Comparison of ENCODE assay signal across 15 cellular contexts in the genomic region with DNA sequence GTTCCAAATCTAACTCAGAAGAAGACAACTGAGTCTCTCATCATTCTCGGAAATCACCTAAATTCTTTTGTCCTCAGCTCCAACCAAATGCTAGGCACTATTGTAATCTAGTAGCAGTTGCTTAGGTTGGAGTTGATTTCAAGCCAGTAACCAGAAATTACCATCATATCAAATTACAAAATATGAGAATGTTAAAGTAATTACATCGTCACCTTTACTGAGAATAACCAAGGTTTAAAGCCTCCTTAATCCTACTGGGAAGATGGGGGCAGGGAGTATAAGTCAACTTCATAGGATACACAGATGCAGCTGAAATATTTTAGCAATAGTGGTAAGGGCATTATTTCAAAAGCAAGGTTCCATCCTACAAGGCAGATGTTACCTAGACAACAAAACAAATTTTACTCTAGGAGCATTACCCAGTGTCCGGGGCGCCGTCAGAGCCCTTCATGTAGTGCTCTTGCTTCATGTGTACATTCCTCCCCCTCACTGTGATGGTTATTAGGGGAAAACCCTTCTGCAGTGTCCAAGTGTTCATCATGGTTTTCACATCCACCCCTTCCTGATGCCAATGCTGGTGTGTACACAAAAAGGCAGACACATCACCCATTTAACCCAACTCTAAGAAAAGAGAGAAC. TPM values are rescaled to one million over a fixed set of nuclear protein-coding genes. Genes with fewer than 3 reads are reported as not detected.
DNase-seq lines count a peak whose midpoint lies in the region; ATAC-seq and TF ChIP-seq lines count a peak whose summit lies in the region.
"Had no signal": no experiment of that assay in that cellular context is flagged by ENCODE, and none has a peak within 500 bp of the region (broad histone marks: within the 10 kb centered on the region; RNA-seq: fewer than 3 reads in every experiment).

No MANE protein-coding gene starts in this region.

- no peak for TF ChIP-seq EP300 in upper lobe of left lung (IDR thresholded peaks at IDR 0.05)

- no peak for TF ChIP-seq POLR2A in upper lobe of left lung (IDR thresholded peaks at IDR 0.05)

- H3K36me3 Mint-ChIP-seq in activated naive CD4-positive, alpha-beta T cell treated with anti-CD3 and anti-CD28 coated beads, Interleukin-2, amount 50 U/mL, for 72 hours: peaks cover 19 to 30% of the 10 kb centered on the region in 2 donors
- H3K36me3 Mint-ChIP-seq in activated naive CD8-positive, alpha-beta T cell treated with anti-CD3 and anti-CD28 coated beads, Interleukin-2, amount 50 U/mL, for 24 hours (ENCODE audit: low read depth): peaks cover 74% of the 10 kb centered on the region
- peaks cover 71% of the 10 kb centered on the region for H3K36me3 Mint-ChIP-seq in activated CD8-positive, alpha-beta memory T cell treated with anti-CD3 and anti-CD28 coated beads, Interleukin-2, amount 10 ng/mL, durations not matched to agents 7 days and 5 days

- peaks cover 0 to 86% (median 30%) of the 10 kb centered on the region in 4 donors for H3K36me3 ChIP-seq in upper lobe of left lung

- H3K4me3 ChIP-seq in upper lobe of left lung: no peak overlapping the region
- H3K4me3 ChIP-seq: gastrocnemius medialis had no signal

- H3K9me3 Mint-ChIP-seq in activated naive CD4-positive, alpha-beta T cell treated with anti-CD3 and anti-CD28 coated beads, Interleukin-2, amount 50 U/mL, for 72 hours: no peaks in the 10 kb centered on the region
- no peaks in the 10 kb centered on the region for H3K9me3 Mint-ChIP-seq in activated naive CD8-positive, alpha-beta T cell treated with anti-CD3 and anti-CD28 coated beads, Interleukin-2, amount 50 U/mL, for 24 hours
- no peaks in the 10 kb centered on the region for H3K9me3 Mint-ChIP-seq in activated CD8-positive, alpha-beta memory T cell treated with anti-CD3 and anti-CD28 coated beads, Interleukin-2, amount 10 ng/mL, durations not matched to agents 7 days and 5 days (ENCODE audit: low read depth)
- H3K9me3 Mint-ChIP-seq: dendritic cell treated with granulocyte-macrophage colony-stimulating factor and Interleukin-4, amounts not matched to agents 40 ng/mL and 50 ng/mL, for 4 days had no signal

- H3K4me3 Mint-ChIP-seq in activated naive CD8-positive, alpha-beta T cell treated with anti-CD3 and anti-CD28 coated beads, Interleukin-2, amount 50 U/mL, for 24 hours: no peak overlapping the region
- H3K4me3 Mint-ChIP-seq in activated CD8-positive, alpha-beta memory T cell treated with anti-CD3 and anti-CD28 coated beads, Interleukin-2, amount 10 ng/mL, durations not matched to agents 7 days and 5 days: no peak overlapping the region
- H3K4me3 Mint-ChIP-seq: dendritic cell treated with granulocyte-macrophage colony-stimulating factor and Interleukin-4, amounts not matched to agents 40 ng/mL and 50 ng/mL, for 4 days had no signal

- DNase-seq in activated naive CD4-positive, alpha-beta T cell treated with anti-CD3 and anti-CD28 coated beads, Interleukin-2, amount 50 U/mL, for 72 hours (ENCODE audit: low spot score in 2 of 2): no peak
- no peak for DNase-seq in activated naive CD4-positive, alpha-beta T cell (lab: John Stamatoyannopoulos, UW)
- DNase-seq in activated naive CD8-positive, alpha-beta T cell treated with anti-CD3 and anti-CD28 coated beads, Interleukin-2, amount 50 U/mL, for 24 hours: no peak
- peak; percentile 12 for DNase-seq in left kidney (ENCODE audit: low read depth, low spot score)
- no peak for DNase-seq in upper lobe of left lung
- no peak for DNase-seq in activated CD8-positive, alpha-beta memory T cell treated with anti-CD3 and anti-CD28 coated beads, Interleukin-2, amount 10 ng/mL, durations not matched to agents 7 days and 5 days
- no peak for DNase-seq in dedifferentiated amniotic fluid mesenchymal stem cell (ENCODE audit: extremely low spot score)
- no peak for DNase-seq in NCI-H2029 treated with DMSO at 0.1 percent for 48 hours (lab: John Stamatoyannopoulos, UW)
- DNase-seq: activated gamma-delta T cell; AML-193; gastrocnemius medialis; left colon; NCI-H526; stimulated activated CD4-positive, alpha-beta T cell treated with anti-CD3 and anti-CD28 coated beads, Interleukin-15, amount 100 ng/mL, for 24 hours had no signal

- no peaks in the 10 kb centered on the region for H3K27me3 ChIP-seq in upper lobe of left lung
- H3K27me3 ChIP-seq: gastrocnemius medialis had no signal

- ATAC-seq in activated naive CD4-positive, alpha-beta T cell treated with anti-CD3 and anti-CD28 coated beads, Interleukin-2, amount 50 U/mL, for 72 hours: peak in 1 of 2 donors; percentile 43
- peak; percentile 63 for ATAC-seq in activated naive CD8-positive, alpha-beta T cell treated with anti-CD3 and anti-CD28 coated beads, Interleukin-2, amount 50 U/mL, for 24 hours
- ATAC-seq in upper lobe of left lung (ENCODE audit: low FRiP score in 2 of 2): peak; percentile 59 to 78
- no peak for ATAC-seq in activated CD8-positive, alpha-beta memory T cell treated with anti-CD3 and anti-CD28 coated beads, Interleukin-2, amount 10 ng/mL, durations not matched to agents 7 days and 5 days
- ATAC-seq: gastrocnemius medialis, left colon had no signal

- CTCF ChIA-PET in activated CD8-positive, alpha-beta memory T cell treated with anti-CD3 and anti-CD28 coated beads, Interleukin-2, amount 10 ng/mL, durations not matched to agents 7 days and 5 days (lab: Charles Lee): interaction anchor here (1.0 to 3.0 kb wide), 2 partner anchors 16 to 36 kb away, joined by 3 to 10 read pairs; no protein-coding TSS in a partner anchor

- H3K4me1 ChIP-seq in upper lobe of left lung: peaks cover 0 to 7% (median 2%) of the 10 kb centered on the region in 4 donors

- H3K9me3 ChIP-seq in upper lobe of left lung: no peaks in the 10 kb centered on the region
- H3K9me3 ChIP-seq: gastrocnemius medialis had no signal

- no peak overlapping the region for H3K27ac ChIP-seq in upper lobe of left lung
- H3K27ac ChIP-seq: gastrocnemius medialis had no signal

- TF ChIP-seq CTCF in upper lobe of left lung (IDR thresholded peaks at IDR 0.05): no peak

- H3K4me1 Mint-ChIP-seq in activated naive CD8-positive, alpha-beta T cell treated with anti-CD3 and anti-CD28 coated beads, Interleukin-2, amount 50 U/mL, for 24 hours: peaks cover 4% of the 10 kb centered on the region
- H3K4me1 Mint-ChIP-seq in activated CD8-positive, alpha-beta memory T cell treated with anti-CD3 and anti-CD28 coated beads, Interleukin-2, amount 10 ng/mL, durations not matched to agents 7 days and 5 days: peaks cover under 1% of the 10 kb centered on the region

- WGBS in upper lobe of left lung, 2 donors: 81% methylated on average over 5 of the region's 5 CpGs

- H3K27ac Mint-ChIP-seq in activated naive CD4-positive, alpha-beta T cell treated with anti-CD3 and anti-CD28 coated beads, Interleukin-2, amount 50 U/mL, for 72 hours: peak overlapping the region; percentile 70 to 76
- H3K27ac Mint-ChIP-seq in activated naive CD8-positive, alpha-beta T cell treated with anti-CD3 and anti-CD28 coated beads, Interleukin-2, amount 50 U/mL, for 24 hours: no peak overlapping the region
- H3K27ac Mint-ChIP-seq in activated CD8-positive, alpha-beta memory T cell treated with anti-CD3 and anti-CD28 coated beads, Interleukin-2, amount 10 ng/mL, durations not matched to agents 7 days and 5 days: no peak overlapping the region
- H3K27ac Mint-ChIP-seq: dendritic cell treated with granulocyte-macrophage colony-stimulating factor and Interleukin-4, amounts not matched to agents 40 ng/mL and 50 ng/mL, for 4 days had no signal

- no peaks in the 10 kb centered on the region for H3K27me3 Mint-ChIP-seq in activated naive CD8-positive, alpha-beta T cell treated with anti-CD3 and anti-CD28 coated beads, Interleukin-2, amount 50 U/mL, for 24 hours
- H3K27me3 Mint-ChIP-seq in activated CD8-positive, alpha-beta memory T cell treated with anti-CD3 and anti-CD28 coated beads, Interleukin-2, amount 10 ng/mL, durations not matched to agents 7 days and 5 days: no peaks in the 10 kb centered on the region
- H3K27me3 Mint-ChIP-seq: dendritic cell treated with granulocyte-macrophage colony-stimulating factor and Interleukin-4, amounts not matched to agents 40 ng/mL and 50 ng/mL, for 4 days had no signal

RNA-seq across cellular contexts. Expression of gene ERAP1, which starts 19.5 kb away (rescaled TPM):
- 10 to 100 TPM; 80.8 to 98.1 TPM for total RNA-seq in activated naive CD4-positive, alpha-beta T cell treated with anti-CD3 and anti-CD28 coated beads, Interleukin-2, amount 50 U/mL, for 72 hours
- 10 to 100 TPM; 26.2 to 62.5 (median 49.5) TPM for total RNA-seq in upper lobe of left lung
- 100 to 1,000 TPM; 109 to 119 TPM for total RNA-seq in activated CD8-positive, alpha-beta memory T cell treated with anti-CD3 and anti-CD28 coated beads, Interleukin-2, amount 10 ng/mL, durations not matched to agents 7 days and 5 days

Comparison
In these comparisons a context has a peak if more than half of its experiments do, and no peak if none do; other contexts are left out.
1. H3K27ac Mint-ChIP-seq: peak in activated naive CD4-positive, alpha-beta T cell treated with anti-CD3 and anti-CD28 coated beads, Interleukin-2, amount 50 U/mL, for 72 hours (2 of 2); none in activated naive CD8-positive, alpha-beta T cell treated with anti-CD3 and anti-CD28 coated beads, Interleukin-2, amount 50 U/mL, for 24 hours (single experiment) and activated CD8-positive, alpha-beta memory T cell treated with anti-CD3 and anti-CD28 coated beads, Interleukin-2, amount 10 ng/mL, durations not matched to agents 7 days and 5 days (single experiment).